In the genomic region with DNA sequence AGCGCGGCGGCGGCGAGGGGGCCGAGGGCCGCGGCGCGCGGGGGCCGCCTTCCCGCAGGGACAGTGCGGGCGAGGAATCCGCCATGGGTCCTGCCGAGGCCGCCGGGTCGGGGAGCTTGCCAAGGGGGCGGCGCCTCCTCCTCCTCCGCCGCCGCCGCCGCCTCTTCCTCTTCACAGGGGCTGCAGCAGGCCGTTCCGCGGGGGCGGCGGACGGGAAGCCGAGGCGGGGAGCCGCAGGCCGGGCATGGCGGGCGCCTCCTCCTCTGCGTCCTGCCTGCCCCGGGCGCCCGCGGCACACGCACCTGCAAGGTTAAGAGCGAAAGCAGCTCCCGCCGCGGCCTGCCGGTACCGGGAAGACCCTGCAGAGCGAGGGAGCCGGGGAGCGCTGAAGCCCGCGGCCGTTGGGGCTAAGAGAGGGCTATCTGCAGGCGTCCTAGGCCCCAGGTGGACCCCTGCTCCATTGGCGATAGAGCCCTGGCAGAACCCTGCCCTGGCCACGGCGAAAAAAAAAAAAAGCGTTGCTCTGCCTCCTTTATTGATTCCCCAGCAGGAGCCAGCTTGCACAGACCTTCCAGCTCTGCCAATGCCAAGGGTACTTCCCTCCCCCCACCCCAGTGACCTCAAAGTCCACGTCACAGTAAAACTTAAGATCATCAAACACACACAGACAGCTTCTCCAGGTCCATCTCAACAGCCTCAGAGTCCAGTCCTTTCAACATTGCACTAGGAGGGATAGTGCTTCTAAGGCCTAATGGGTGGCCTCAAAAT, we compare ENCODE assay signal across 1 cellular context.
TF ChIP-seq lines count a peak whose summit lies in the region.

LYSMD2 (minus strand) TSS at position 118 of the 768 bp plus-strand sequence; CDS start at position 85, 33 bp downstream.

TF ChIP-seq in GM23338, 12 proteins besides CTCF, POLR2A, EP300 and RAD21 (continued from another document):
- TF ChIP-seq, protein P1, sequence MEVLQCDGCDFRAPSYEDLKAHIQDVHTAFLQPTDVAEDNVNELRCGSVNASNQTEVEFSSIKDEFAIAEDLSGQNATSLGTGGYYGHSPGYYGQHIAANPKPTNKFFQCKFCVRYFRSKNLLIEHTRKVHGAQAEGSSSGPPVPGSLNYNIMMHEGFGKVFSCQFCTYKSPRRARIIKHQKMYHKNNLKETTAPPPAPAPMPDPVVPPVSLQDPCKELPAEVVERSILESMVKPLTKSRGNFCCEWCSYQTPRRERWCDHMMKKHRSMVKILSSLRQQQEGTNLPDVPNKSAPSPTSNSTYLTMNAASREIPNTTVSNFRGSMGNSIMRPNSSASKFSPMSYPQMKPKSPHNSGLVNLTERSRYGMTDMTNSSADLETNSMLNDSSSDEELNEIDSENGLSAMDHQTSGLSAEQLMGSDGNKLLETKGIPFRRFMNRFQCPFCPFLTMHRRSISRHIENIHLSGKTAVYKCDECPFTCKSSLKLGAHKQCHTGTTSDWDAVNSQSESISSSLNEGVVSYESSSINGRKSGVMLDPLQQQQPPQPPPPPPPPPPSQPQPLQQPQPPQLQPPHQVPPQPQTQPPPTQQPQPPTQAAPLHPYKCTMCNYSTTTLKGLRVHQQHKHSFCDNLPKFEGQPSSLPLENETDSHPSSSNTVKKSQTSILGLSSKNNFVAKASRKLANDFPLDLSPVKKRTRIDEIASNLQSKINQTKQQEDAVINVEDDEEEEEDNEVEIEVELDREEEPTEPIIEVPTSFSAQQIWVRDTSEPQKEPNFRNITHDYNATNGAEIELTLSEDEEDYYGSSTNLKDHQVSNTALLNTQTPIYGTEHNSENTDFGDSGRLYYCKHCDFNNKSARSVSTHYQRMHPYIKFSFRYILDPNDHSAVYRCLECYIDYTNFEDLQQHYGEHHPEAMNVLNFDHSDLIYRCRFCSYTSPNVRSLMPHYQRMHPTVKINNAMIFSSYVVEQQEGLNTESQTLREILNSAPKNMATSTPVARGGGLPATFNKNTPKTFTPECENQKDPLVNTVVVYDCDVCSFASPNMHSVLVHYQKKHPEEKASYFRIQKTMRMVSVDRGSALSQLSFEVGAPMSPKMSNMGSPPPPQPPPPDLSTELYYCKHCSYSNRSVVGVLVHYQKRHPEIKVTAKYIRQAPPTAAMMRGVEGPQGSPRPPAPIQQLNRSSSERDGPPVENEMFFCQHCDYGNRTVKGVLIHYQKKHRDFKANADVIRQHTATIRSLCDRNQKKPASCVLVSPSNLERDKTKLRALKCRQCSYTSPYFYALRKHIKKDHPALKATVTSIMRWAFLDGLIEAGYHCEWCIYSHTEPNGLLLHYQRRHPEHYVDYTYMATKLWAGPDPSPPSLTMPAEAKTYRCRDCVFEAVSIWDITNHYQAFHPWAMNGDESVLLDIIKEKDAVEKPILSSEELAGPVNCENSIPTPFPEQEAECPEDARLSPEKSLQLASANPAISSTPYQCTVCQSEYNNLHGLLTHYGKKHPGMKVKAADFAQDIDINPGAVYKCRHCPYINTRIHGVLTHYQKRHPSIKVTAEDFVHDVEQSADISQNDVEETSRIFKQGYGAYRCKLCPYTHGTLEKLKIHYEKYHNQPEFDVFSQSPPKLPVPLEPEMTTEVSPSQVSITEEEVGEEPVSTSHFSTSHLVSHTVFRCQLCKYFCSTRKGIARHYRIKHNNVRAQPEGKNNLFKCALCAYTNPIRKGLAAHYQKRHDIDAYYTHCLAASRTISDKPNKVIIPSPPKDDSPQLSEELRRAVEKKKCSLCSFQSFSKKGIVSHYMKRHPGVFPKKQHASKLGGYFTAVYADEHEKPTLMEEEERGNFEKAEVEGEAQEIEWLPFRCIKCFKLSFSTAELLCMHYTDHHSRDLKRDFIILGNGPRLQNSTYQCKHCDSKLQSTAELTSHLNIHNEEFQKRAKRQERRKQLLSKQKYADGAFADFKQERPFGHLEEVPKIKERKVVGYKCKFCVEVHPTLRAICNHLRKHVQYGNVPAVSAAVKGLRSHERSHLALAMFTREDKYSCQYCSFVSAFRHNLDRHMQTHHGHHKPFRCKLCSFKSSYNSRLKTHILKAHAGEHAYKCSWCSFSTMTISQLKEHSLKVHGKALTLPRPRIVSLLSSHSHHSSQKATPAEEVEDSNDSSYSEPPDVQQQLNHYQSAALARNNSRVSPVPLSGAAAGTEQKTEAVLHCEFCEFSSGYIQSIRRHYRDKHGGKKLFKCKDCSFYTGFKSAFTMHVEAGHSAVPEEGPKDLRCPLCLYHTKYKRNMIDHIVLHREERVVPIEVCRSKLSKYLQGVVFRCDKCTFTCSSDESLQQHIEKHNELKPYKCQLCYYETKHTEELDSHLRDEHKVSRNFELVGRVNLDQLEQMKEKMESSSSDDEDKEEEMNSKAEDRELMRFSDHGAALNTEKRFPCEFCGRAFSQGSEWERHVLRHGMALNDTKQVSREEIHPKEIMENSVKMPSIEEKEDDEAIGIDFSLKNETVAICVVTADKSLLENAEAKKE (CRISPR knock-in tag; IDR thresholded peaks at IDR 0.05): no peak
- no peak for TF ChIP-seq JUNB (IDR thresholded peaks at IDR 0.05; ENCODE audit: unreplicated experiment)
- TF ChIP-seq STAT1 (IDR thresholded peaks at IDR 0.05; ENCODE audit: unreplicated experiment): no peak
- TF ChIP-seq, protein P2, sequence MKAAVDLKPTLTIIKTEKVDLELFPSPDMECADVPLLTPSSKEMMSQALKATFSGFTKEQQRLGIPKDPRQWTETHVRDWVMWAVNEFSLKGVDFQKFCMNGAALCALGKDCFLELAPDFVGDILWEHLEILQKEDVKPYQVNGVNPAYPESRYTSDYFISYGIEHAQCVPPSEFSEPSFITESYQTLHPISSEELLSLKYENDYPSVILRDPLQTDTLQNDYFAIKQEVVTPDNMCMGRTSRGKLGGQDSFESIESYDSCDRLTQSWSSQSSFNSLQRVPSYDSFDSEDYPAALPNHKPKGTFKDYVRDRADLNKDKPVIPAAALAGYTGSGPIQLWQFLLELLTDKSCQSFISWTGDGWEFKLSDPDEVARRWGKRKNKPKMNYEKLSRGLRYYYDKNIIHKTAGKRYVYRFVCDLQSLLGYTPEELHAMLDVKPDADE (IDR thresholded peaks at IDR 0.05): no peak
